9 cellular contexts compared by ENCODE assay signal in the genomic region with DNA sequence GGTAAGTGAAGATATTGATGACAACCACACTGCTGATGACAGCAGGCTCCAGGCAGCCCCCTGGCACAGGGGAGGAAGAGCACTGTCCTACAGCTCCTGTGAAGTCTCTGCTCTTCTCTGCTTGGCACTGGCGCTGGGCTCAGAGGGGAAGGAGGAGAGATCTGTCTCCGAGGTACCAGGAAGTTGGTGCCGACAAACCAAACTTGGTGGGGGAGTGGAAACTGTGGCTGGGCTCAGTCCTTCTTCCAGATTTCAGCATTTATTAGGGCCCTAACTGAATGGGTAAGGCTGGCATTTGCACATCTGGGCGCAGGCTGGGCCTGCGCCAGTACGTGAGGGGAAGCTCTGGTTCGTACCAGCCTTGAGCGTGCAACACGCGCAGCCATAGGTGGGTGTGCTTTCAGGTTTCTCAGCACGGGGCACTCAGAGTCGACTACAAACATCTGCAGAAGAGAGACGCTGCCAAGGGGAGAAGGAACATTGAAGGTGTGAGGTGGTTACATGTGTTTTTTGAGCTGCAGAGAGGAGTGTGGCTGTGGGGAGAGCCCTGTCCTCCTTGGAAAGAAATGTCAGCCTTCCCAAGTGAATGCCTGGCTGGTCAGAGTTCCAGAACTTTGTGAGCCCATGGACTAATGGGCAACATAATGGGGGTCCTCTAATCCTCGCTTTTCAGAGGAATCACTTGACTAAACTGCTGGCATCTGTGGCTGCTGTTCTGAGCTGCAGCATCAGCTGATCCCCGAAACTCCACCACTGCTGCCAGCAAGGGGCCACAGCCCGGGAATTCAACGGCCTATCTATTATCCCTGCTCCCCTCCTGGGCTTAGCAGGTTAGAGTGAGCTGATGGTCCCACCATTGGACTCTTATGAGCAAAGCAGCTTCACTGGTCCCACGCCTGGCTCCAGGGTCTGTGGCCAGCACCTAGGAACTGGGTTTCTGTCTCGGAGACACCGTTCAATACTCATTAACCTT. TPM values are rescaled to one million over a fixed set of nuclear protein-coding genes. Genes with fewer than 3 reads are reported as not detected.
DNase-seq lines count a peak whose midpoint lies in the region; ATAC-seq and TF ChIP-seq lines count a peak whose summit lies in the region.
"Had no signal": no experiment of that assay in that cellular context is flagged by ENCODE, and none has a peak within 500 bp of the region (broad histone marks: within the 10 kb centered on the region; RNA-seq: fewer than 3 reads in every experiment).

No MANE protein-coding gene starts in this region.

- H3K9me3 Mint-ChIP-seq in activated T-helper 17 cell treated with anti-CD3 and anti-CD28 coated beads, Interleukin-2, amount 50 U/mL, for 72 hours: no peaks in the 10 kb centered on the region
- no peaks in the 10 kb centered on the region for H3K9me3 Mint-ChIP-seq in memory B cell

- H3K27me3 Mint-ChIP-seq in activated T-helper 17 cell treated with anti-CD3 and anti-CD28 coated beads, Interleukin-2, amount 50 U/mL, for 72 hours: no peaks in the 10 kb centered on the region
- peaks cover 12% of the 10 kb centered on the region for H3K27me3 Mint-ChIP-seq in memory B cell

- H3K4me1 Mint-ChIP-seq in activated T-helper 17 cell treated with anti-CD3 and anti-CD28 coated beads, Interleukin-2, amount 50 U/mL, for 72 hours: peaks cover 6% of the 10 kb centered on the region
- no peaks in the 10 kb centered on the region for H3K4me1 Mint-ChIP-seq in memory B cell

- H3K27ac Mint-ChIP-seq in activated T-helper 17 cell treated with anti-CD3 and anti-CD28 coated beads, Interleukin-2, amount 50 U/mL, for 72 hours: peak overlapping the region; percentile 37
- H3K27ac Mint-ChIP-seq in memory B cell: no peak overlapping the region

- TF ChIP-seq CTCF in GM13977 (IDR thresholded peaks at IDR 0.05; ENCODE audit: extremely low read depth, insufficient read depth, missing control alignments): no peak

- peak overlapping the region; percentile 68 for H3K4me3 Mint-ChIP-seq in activated T-helper 17 cell treated with anti-CD3 and anti-CD28 coated beads, Interleukin-2, amount 50 U/mL, for 72 hours
- H3K4me3 Mint-ChIP-seq in memory B cell: no peak overlapping the region

- peak; percentile 66 for ATAC-seq in activated T-helper 17 cell treated with anti-CD3 and anti-CD28 coated beads, Interleukin-2, amount 50 U/mL, for 72 hours (replicated peaks)
- ATAC-seq in memory B cell (ENCODE audit: low read depth) (peak; percentile 19), HG02571 (IDR thresholded peaks at IDR 0.05; ENCODE audit: unreplicated experiment) (no peak), HG02973 (IDR thresholded peaks at IDR 0.05; ENCODE audit: unreplicated experiment) (no peak)

- DNase-seq in T-helper 9 cell (peak; percentile 7), memory B cell (ENCODE audit: low spot score in 2 of 2) (no peak), NCI-H1092 treated with DMSO at 0.1 percent for 48 hours (lab: John Stamatoyannopoulos, UW) (no peak), GM13977 (ENCODE audit: low spot score) (no peak)
- peak; percentile 11 to 14 for DNase-seq in stimulated activated CD8-positive, alpha-beta memory T cell treated with anti-CD3 and anti-CD28 coated beads, Interleukin-7, amount 100 ng/mL, for 4 hours (ENCODE audit: low read depth in 2 of 2)
- DNase-seq: NCI-H1417 had no signal

- no peaks in the 10 kb centered on the region for H3K36me3 Mint-ChIP-seq in activated T-helper 17 cell treated with anti-CD3 and anti-CD28 coated beads, Interleukin-2, amount 50 U/mL, for 72 hours (ENCODE audit: low read depth)
- H3K36me3 Mint-ChIP-seq in memory B cell: no peaks in the 10 kb centered on the region

- in situ Hi-C loops in GM13977 (cut with MboI; ENCODE audit: low pct_unique_long_range_greater_than_20kb, low sequenced_read_pairs, unreplicated experiment): no loop called here

RNA-seq across cellular contexts. Expression of gene SEMA4C, which starts 55.2 kb away (rescaled TPM):
- 1 to 10 TPM; 8.3 to 9.6 TPM for total RNA-seq in activated T-helper 17 cell treated with anti-CD3 and anti-CD28 coated beads, Interleukin-2, amount 50 U/mL, for 72 hours

Comparison
In these comparisons a context has a peak if more than half of its experiments do, and no peak if none do; other contexts are left out.
1. DNase-seq: peak in T-helper 9 cell (single experiment) and stimulated activated CD8-positive, alpha-beta memory T cell treated with anti-CD3 and anti-CD28 coated beads, Interleukin-7, amount 100 ng/mL, for 4 hours (2 of 2); none in memory B cell (0 of 2), NCI-H1092 treated with DMSO at 0.1 percent for 48 hours (single experiment) and GM13977 (single experiment).
2. ATAC-seq: peak in activated T-helper 17 cell treated with anti-CD3 and anti-CD28 coated beads, Interleukin-2, amount 50 U/mL, for 72 hours (single experiment) and memory B cell (single experiment); none in HG02571 (single experiment) and HG02973 (single experiment).